ENCODE assay signal across 1 cellular context in the genomic region with DNA sequence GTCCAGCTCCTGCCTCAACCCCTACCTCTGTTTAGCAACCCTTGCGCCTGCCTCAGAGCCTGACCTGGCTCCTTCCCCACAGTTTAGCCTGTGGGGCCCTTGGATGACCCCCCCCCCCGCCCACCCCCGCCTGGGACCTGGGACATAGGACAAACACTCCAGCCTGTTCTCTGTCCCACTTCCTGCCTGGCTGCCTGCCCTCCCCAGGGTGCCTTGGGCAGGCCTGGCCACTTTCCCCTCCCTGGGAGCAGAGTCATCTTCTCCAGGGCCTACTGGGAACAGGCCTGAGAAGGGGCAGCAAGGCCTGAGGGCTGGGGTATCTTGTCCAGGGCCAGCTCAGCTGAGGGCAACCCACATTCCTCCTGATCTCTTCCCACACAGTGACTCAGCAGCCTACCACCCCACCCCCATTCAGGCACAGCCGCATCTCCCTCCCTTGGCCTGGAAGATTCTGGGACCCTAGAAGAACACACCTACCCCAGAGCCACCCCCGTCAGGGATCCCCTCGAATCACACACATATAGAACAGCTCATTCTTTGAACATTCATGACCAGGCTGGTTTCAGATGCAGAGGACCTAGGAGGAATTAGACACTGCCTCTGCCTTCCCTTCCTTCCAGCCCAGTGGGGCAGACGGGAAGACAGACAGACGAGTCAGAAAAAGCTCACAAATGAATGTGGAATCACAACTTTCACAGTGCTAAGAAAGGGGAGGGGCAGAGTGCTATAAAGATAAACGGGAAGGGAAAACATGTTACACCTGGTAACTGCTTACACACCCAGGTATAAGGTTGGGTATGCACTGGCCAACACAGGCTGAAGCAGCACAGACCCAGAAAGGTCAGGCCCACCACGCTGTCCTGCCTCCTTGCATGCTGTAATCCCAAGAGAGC.
TF ChIP-seq lines count a peak whose summit lies in the region.

No MANE protein-coding gene starts in this region.

TF ChIP-seq in K562, 482 proteins besides CTCF, POLR2A, EP300 and RAD21 (continued from another document and continues in another):
- TF ChIP-seq, protein P1, sequence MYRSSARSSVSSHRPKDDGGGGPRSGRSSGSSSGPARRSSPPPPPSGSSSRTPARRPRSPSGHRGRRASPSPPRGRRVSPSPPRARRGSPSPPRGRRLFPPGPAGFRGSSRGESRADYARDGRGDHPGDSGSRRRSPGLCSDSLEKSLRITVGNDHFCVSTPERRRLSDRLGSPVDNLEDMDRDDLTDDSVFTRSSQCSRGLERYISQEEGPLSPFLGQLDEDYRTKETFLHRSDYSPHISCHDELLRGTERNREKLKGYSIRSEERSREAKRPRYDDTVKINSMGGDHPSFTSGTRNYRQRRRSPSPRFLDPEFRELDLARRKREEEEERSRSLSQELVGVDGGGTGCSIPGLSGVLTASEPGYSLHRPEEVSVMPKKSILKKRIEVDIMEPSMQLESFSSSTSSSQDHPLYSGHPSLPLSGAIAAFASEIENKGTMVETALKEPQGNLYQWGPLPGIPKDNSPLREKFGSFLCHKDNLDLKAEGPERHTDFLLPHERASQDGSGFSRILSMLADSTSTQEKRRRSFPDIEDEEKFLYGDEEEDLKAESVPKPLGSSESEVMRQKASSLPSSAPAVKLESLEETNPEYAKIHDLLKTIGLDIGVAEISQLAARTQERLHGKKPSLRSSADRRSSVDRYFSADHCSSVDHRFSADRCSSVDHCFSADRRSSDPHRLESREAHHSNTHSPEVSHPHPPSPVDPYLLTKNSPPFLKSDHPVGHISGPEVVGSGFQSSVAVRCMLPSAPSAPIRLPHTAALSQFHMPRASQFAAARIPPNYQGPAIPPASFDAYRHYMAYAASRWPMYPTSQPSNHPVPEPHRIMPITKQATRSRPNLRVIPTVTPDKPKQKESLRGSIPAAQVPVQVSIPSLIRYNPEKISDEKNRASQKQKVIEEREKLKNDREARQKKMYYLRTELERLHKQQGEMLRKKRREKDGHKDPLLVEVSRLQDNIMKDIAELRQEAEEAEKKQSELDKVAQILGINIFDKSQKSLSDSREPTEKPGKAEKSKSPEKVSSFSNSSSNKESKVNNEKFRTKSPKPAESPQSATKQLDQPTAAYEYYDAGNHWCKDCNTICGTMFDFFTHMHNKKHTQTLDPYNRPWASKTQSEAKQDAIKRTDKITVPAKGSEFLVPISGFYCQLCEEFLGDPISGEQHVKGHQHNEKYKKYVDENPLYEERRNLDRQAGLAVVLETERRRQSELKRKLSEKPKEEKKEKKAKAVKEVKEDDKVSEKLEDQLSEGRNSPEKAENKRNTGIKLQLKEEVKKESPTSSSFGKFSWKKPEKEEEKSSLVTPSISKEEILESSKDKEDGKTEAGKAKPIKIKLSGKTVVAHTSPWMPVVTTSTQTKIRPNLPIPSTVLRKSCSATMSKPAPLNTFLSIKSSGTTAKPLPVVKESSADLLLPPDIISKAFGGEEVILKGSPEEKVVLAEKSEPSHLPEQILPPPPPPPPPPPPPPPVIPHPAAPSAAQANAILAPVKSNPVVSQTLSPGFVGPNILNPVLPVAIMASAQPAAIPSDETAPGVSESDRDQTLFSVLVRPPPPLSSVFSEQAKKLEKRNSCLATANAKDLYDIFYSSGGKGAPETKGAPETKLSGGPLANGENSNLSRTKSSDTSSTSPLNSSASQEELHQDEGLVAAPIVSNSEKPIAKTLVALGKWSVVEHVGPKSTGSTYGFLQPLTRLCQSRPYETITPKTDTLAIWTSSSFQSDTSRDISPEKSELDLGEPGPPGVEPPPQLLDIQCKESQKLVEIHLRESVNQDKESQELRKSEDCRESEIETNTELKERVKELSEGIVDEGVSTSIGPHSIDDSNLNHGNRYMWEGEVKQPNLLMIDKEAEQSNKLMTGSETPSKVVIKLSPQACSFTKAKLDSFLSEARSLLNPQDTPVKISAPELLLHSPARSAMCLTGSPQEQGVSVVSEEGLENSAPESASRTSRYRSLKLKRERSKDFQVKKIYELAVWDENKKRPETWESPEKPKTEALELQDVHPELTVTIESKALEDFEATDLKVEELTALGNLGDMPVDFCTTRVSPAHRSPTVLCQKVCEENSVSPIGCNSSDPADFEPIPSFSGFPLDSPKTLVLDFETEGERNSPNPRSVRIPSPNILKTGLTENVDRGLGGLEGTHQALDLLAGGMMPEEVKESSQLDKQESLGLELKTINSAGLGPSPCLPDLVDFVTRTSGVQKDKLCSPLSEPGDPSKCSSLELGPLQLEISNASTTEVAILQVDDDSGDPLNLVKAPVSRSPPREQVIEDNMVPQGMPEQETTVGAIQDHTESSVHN (IDR thresholded peaks at IDR 0.05; ENCODE audit: borderline replicate concordance in 1 of 2, low read depth in 1 of 2), result no peak
- no peak for TF ChIP-seq FOXJ2 (tag; IDR thresholded peaks at IDR 0.05)
- TF ChIP-seq HNRNPH1 (optimal IDR thresholded peaks at IDR 0.05; ENCODE audit: low read depth, low read length), result no peak
- TF ChIP-seq, protein P2, sequence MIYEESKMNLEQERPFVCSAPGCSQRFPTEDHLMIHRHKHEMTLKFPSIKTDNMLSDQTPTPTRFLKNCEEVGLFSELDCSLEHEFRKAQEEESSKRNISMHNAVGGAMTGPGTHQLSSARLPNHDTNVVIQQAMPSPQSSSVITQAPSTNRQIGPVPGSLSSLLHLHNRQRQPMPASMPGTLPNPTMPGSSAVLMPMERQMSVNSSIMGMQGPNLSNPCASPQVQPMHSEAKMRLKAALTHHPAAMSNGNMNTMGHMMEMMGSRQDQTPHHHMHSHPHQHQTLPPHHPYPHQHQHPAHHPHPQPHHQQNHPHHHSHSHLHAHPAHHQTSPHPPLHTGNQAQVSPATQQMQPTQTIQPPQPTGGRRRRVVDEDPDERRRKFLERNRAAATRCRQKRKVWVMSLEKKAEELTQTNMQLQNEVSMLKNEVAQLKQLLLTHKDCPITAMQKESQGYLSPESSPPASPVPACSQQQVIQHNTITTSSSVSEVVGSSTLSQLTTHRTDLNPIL (CRISPR knock-in tag; IDR thresholded peaks at IDR 0.05), result no peak
- TF ChIP-seq SMAD2 (IDR thresholded peaks at IDR 0.05; ENCODE audit: low read depth, low read length), result no peak
- TF ChIP-seq MIER1 (IDR thresholded peaks at IDR 0.05; ENCODE audit: low read depth), result no peak
- no peak for TF ChIP-seq CCNT2 (IDR thresholded peaks at IDR 0.05; ENCODE audit: borderline replicate concordance, extremely low read depth, insufficient read length, low read depth, low read length)
- 0 out of 2 replicates have a peak, but pooled peaks have one; percentile 70 for TF ChIP-seq ZNF175 (CRISPR knock-in tag; IDR thresholded peaks at IDR 0.05; ENCODE audit: low read depth)
- TF ChIP-seq ZNF79 (CRISPR knock-in tag; IDR thresholded peaks at IDR 0.05; ENCODE audit: low read depth), result no peak
- TF ChIP-seq, protein P3, sequence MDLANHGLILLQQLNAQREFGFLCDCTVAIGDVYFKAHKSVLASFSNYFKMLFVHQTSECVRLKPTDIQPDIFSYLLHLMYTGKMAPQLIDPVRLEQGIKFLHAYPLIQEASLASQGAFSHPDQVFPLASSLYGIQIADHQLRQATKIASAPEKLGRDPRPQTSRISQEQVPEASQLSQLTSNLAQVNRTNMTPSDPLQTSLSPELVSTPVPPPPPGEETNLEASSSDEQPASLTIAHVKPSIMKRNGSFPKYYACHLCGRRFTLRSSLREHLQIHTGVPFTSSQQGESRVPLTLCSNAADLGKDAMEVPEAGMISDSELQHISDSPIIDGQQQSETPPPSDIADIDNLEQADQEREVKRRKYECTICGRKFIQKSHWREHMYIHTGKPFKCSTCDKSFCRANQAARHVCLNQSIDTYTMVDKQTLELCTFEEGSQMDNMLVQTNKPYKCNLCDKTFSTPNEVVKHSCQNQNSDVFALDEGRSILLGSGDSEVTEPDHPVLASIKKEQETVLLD (IDR thresholded peaks at IDR 0.05), result peak; percentile 59; the same call in 1 of the 2 replicates
- TF ChIP-seq DACH1 (IDR thresholded peaks at IDR 0.05; ENCODE audit: partially characterized antibody), result no peak
- no peak for TF ChIP-seq SMAD1 (IDR thresholded peaks at IDR 0.05; ENCODE audit: low read depth, low read length, partially characterized antibody)
- TF ChIP-seq PHB2 (IDR thresholded peaks at IDR 0.05; ENCODE audit: low read depth), result no peak
- no peak for TF ChIP-seq HMG20B (CRISPR knock-in tag; IDR thresholded peaks at IDR 0.05)
- TF ChIP-seq, protein P4, sequence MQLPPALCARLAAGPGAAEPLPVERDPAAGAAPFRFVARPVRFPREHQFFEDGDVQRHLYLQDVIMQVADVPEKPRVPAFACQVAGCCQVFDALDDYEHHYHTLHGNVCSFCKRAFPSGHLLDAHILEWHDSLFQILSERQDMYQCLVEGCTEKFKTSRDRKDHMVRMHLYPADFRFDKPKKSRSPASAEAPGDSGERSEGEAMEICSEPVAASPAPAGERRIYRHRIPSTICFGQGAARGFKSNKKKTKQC (CRISPR knock-in tag; IDR thresholded peaks at IDR 0.05), result no peak
- TF ChIP-seq TCF3 (CRISPR knock-in tag; IDR thresholded peaks at IDR 0.05), result peak; percentile 26; the same call in 1 of the 2 replicates
- TF ChIP-seq PYGO2 (tag; IDR thresholded peaks at IDR 0.05), result no peak
- TF ChIP-seq, protein P5, sequence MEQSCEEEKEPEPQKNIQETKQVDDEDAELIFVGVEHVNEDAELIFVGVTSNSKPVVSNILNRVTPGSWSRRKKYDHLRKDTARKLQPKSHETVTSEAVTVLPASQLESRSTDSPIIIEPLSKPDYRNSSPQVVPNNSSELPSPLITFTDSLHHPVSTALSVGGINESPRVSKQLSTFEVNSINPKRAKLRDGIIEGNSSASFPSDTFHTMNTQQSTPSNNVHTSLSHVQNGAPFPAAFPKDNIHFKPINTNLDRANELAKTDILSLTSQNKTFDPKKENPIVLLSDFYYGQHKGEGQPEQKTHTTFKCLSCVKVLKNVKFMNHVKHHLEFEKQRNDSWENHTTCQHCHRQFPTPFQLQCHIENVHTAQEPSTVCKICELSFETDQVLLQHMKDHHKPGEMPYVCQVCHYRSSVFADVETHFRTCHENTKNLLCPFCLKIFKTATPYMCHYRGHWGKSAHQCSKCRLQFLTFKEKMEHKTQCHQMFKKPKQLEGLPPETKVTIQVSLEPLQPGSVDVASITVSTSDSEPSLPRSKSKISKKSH (CRISPR knock-in tag; IDR thresholded peaks at IDR 0.05), result no peak
- TF ChIP-seq TAL1 (IDR thresholded peaks at IDR 0.05), result no peak
- TF ChIP-seq TSC22D4 (tag; IDR thresholded peaks at IDR 0.05), result no peak
- TF ChIP-seq XRCC4 (IDR thresholded peaks at IDR 0.05; ENCODE audit: extremely low read depth, insufficient read depth, insufficient read length), result no peak
- TF ChIP-seq RHOXF2B (CRISPR knock-in tag; conservative IDR thresholded peaks at IDR 0.05), result no peak
- TF ChIP-seq XRCC5 (IDR thresholded peaks at IDR 0.05; ENCODE audit: low read depth, low read length), result no peak
- no peak for TF ChIP-seq MEIS2 (IDR thresholded peaks at IDR 0.05; ENCODE audit: partially characterized antibody)
- no peak for TF ChIP-seq ZNF282 (CRISPR knock-in tag; IDR thresholded peaks at IDR 0.05)
- no peak for TF ChIP-seq IFI16 (CRISPR knock-in tag; IDR thresholded peaks at IDR 0.05)
- peak; percentile 44; the same call in 1 of the 2 replicates for TF ChIP-seq SOX6 (IDR thresholded peaks at IDR 0.05)
- no peak for TF ChIP-seq ETV1 (tag; conservative IDR thresholded peaks at IDR 0.05; ENCODE audit: low read depth)
- TF ChIP-seq, protein P6, sequence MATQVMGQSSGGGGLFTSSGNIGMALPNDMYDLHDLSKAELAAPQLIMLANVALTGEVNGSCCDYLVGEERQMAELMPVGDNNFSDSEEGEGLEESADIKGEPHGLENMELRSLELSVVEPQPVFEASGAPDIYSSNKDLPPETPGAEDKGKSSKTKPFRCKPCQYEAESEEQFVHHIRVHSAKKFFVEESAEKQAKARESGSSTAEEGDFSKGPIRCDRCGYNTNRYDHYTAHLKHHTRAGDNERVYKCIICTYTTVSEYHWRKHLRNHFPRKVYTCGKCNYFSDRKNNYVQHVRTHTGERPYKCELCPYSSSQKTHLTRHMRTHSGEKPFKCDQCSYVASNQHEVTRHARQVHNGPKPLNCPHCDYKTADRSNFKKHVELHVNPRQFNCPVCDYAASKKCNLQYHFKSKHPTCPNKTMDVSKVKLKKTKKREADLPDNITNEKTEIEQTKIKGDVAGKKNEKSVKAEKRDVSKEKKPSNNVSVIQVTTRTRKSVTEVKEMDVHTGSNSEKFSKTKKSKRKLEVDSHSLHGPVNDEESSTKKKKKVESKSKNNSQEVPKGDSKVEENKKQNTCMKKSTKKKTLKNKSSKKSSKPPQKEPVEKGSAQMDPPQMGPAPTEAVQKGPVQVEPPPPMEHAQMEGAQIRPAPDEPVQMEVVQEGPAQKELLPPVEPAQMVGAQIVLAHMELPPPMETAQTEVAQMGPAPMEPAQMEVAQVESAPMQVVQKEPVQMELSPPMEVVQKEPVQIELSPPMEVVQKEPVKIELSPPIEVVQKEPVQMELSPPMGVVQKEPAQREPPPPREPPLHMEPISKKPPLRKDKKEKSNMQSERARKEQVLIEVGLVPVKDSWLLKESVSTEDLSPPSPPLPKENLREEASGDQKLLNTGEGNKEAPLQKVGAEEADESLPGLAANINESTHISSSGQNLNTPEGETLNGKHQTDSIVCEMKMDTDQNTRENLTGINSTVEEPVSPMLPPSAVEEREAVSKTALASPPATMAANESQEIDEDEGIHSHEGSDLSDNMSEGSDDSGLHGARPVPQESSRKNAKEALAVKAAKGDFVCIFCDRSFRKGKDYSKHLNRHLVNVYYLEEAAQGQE (CRISPR knock-in tag; IDR thresholded peaks at IDR 0.05; ENCODE audit: low read depth), result no peak
- TF ChIP-seq, protein P7, sequence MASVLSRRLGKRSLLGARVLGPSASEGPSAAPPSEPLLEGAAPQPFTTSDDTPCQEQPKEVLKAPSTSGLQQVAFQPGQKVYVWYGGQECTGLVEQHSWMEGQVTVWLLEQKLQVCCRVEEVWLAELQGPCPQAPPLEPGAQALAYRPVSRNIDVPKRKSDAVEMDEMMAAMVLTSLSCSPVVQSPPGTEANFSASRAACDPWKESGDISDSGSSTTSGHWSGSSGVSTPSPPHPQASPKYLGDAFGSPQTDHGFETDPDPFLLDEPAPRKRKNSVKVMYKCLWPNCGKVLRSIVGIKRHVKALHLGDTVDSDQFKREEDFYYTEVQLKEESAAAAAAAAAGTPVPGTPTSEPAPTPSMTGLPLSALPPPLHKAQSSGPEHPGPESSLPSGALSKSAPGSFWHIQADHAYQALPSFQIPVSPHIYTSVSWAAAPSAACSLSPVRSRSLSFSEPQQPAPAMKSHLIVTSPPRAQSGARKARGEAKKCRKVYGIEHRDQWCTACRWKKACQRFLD (CRISPR knock-in tag; IDR thresholded peaks at IDR 0.05), result 0 out of 2 replicates have a peak, but pooled peaks have one; percentile 6
- TF ChIP-seq RBM34 (IDR thresholded peaks at IDR 0.05; ENCODE audit: borderline replicate concordance, insufficient read depth, low read length), result no peak
- no peak for TF ChIP-seq ZNF551 (CRISPR knock-in tag; IDR thresholded peaks at IDR 0.05)
- TF ChIP-seq CBX3 (IDR thresholded peaks at IDR 0.05; ENCODE audit: borderline replicate concordance in 1 of 2, low read length in 2 of 2), result no peak
- TF ChIP-seq FOXK2 (conservative IDR thresholded peaks at IDR 0.05 in 1 of 2, IDR thresholded peaks at IDR 0.05 in 1 of 2; ENCODE audit: low read depth in 2 of 2), result no peak; a peak in 1 of 4 replicates
- TF ChIP-seq SMAD4 (CRISPR knock-in tag; conservative IDR thresholded peaks at IDR 0.05), result peak; percentile 57; the same call in 1 of the 2 replicates
- TF ChIP-seq NEUROD1 (IDR thresholded peaks at IDR 0.05; ENCODE audit: borderline replicate concordance, low read depth, low read length, partially characterized antibody), result no peak
- TF ChIP-seq, protein P8, sequence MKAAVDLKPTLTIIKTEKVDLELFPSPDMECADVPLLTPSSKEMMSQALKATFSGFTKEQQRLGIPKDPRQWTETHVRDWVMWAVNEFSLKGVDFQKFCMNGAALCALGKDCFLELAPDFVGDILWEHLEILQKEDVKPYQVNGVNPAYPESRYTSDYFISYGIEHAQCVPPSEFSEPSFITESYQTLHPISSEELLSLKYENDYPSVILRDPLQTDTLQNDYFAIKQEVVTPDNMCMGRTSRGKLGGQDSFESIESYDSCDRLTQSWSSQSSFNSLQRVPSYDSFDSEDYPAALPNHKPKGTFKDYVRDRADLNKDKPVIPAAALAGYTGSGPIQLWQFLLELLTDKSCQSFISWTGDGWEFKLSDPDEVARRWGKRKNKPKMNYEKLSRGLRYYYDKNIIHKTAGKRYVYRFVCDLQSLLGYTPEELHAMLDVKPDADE (conservative IDR thresholded peaks at IDR 0.05; ENCODE audit: control insufficient read depth, low read depth, low read length), result no peak
